ENCODE assay signal across 1 cellular context in genomic region chr2:85355521-85355920, GRCh38.
TF ChIP-seq lines count a peak whose summit lies in the region.

No MANE protein-coding gene starts in this region.

TF ChIP-seq in SK-N-SH treated with all-trans-retinoic acid at 6 μM for 48 hours, 23 proteins besides CTCF, POLR2A, EP300 and RAD21 (continued from another document):
- TF ChIP-seq PATZ1 (CRISPR knock-in tag; IDR thresholded peaks at IDR 0.05; ENCODE audit: borderline replicate concordance) (no peak), RARB (CRISPR knock-in tag; IDR thresholded peaks at IDR 0.05) (no peak), ZNF70 (CRISPR knock-in tag; IDR thresholded peaks at IDR 0.05) (no peak), ARNTL (CRISPR knock-in tag; IDR thresholded peaks at IDR 0.05; ENCODE audit: borderline replicate concordance, low read depth) (no peak), ZFP30 (CRISPR knock-in tag; IDR thresholded peaks at IDR 0.05) (no peak), PPARA (CRISPR knock-in tag; IDR thresholded peaks at IDR 0.05; ENCODE audit: borderline replicate concordance) (no peak), TOX (CRISPR knock-in tag; IDR thresholded peaks at IDR 0.05; ENCODE audit: borderline replicate concordance) (no peak), OSR1 (CRISPR knock-in tag; IDR thresholded peaks at IDR 0.05) (no peak), CSDC2 (CRISPR knock-in tag; IDR thresholded peaks at IDR 0.05) (no peak), TCF4 (CRISPR knock-in tag; IDR thresholded peaks at IDR 0.05; ENCODE audit: borderline replicate concordance) (no peak)
- TF ChIP-seq, protein P1, sequence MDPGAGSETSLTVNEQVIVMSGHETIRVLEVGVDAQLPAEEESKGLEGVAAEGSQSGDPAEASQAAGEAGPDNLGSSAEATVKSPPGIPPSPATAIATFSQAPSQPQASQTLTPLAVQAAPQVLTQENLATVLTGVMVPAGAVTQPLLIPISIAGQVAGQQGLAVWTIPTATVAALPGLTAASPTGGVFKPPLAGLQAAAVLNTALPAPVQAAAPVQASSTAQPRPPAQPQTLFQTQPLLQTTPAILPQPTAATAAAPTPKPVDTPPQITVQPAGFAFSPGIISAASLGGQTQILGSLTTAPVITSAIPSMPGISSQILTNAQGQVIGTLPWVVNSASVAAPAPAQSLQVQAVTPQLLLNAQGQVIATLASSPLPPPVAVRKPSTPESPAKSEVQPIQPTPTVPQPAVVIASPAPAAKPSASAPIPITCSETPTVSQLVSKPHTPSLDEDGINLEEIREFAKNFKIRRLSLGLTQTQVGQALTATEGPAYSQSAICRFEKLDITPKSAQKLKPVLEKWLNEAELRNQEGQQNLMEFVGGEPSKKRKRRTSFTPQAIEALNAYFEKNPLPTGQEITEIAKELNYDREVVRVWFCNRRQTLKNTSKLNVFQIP (CRISPR knock-in tag; IDR thresholded peaks at IDR 0.05; ENCODE audit: borderline replicate concordance, low read depth), result no peak
- TF ChIP-seq, protein P2, sequence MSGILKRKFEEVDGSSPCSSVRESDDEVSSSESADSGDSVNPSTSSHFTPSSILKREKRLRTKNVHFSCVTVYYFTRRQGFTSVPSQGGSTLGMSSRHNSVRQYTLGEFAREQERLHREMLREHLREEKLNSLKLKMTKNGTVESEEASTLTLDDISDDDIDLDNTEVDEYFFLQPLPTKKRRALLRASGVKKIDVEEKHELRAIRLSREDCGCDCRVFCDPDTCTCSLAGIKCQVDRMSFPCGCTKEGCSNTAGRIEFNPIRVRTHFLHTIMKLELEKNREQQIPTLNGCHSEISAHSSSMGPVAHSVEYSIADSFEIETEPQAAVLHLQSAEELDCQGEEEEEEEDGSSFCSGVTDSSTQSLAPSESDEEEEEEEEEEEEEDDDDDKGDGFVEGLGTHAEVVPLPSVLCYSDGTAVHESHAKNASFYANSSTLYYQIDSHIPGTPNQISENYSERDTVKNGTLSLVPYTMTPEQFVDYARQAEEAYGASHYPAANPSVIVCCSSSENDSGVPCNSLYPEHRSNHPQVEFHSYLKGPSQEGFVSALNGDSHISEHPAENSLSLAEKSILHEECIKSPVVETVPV (CRISPR knock-in tag; IDR thresholded peaks at IDR 0.05), result no peak
- TF ChIP-seq, protein P3, sequence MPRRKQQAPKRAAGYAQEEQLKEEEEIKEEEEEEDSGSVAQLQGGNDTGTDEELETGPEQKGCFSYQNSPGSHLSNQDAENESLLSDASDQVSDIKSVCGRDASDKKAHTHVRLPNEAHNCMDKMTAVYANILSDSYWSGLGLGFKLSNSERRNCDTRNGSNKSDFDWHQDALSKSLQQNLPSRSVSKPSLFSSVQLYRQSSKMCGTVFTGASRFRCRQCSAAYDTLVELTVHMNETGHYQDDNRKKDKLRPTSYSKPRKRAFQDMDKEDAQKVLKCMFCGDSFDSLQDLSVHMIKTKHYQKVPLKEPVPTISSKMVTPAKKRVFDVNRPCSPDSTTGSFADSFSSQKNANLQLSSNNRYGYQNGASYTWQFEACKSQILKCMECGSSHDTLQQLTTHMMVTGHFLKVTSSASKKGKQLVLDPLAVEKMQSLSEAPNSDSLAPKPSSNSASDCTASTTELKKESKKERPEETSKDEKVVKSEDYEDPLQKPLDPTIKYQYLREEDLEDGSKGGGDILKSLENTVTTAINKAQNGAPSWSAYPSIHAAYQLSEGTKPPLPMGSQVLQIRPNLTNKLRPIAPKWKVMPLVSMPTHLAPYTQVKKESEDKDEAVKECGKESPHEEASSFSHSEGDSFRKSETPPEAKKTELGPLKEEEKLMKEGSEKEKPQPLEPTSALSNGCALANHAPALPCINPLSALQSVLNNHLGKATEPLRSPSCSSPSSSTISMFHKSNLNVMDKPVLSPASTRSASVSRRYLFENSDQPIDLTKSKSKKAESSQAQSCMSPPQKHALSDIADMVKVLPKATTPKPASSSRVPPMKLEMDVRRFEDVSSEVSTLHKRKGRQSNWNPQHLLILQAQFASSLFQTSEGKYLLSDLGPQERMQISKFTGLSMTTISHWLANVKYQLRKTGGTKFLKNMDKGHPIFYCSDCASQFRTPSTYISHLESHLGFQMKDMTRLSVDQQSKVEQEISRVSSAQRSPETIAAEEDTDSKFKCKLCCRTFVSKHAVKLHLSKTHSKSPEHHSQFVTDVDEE (CRISPR knock-in tag; IDR thresholded peaks at IDR 0.05), result no peak
